Comparison of ENCODE assay signal across 8 cellular contexts in the genomic region with DNA sequence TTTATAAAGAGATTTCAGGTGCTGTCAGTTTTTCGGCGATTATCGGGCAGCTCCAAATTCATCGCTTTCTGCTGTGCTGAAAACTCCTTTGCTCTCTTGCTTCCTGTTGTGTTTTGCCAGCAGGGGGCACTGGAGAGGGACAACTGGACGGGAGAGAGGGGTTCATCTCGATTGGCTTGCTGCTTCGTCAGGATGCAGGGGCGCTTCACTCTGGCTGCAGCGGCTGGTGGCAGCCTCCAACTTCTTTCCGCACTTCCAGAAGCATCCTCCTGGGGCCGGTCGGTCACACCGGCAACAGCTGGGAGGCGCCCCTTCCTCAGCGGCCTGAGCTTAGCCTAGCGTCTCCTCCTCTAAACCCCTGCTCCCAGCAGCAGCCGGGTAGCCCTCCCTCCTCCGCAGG. TPM values are rescaled to one million over a fixed set of nuclear protein-coding genes. Genes with fewer than 3 reads are reported as not detected.
DNase-seq lines count a peak whose midpoint lies in the region; ATAC-seq and TF ChIP-seq lines count a peak whose summit lies in the region.

No MANE protein-coding gene starts in this region.

- CTCF ChIA-PET in MCF 10A (lab: Yijun Ruan, JAX) (interaction anchor here (0.5 to 2.9 kb wide), 6 partner anchors 13 to 1110 kb away, joined by 3 to 16 read pairs (median 4); no protein-coding TSS in a partner anchor), mammary epithelial cell (lab: Charles Lee; ENCODE audit: low non-redundant PET) (interaction anchor here (0.5 to 0.6 kb wide), 3 partner anchors 46 to 229 kb away, joined by 3 to 11 read pairs (median 7); no protein-coding TSS in a partner anchor)

- peak overlapping the region; percentile 35 for H3K4me3 Mint-ChIP-seq in MCF 10A (ENCODE audit: unreplicated experiment)

- TF ChIP-seq POLR2A in breast epithelium (IDR thresholded peaks at IDR 0.05) = no peak

- no peak overlapping the region for H3K4me2 ChIP-seq in mammary epithelial cell (ENCODE audit: insufficient read depth, low read depth, low read length)

- peaks cover 10% of the 10 kb centered on the region for H3K27me3 Mint-ChIP-seq in MCF 10A (ENCODE audit: insufficient read depth, unreplicated experiment)

- no peaks in the 10 kb centered on the region for H3K36me3 Mint-ChIP-seq in MCF 10A (ENCODE audit: insufficient read depth, unreplicated experiment)

- no peak for ATAC-seq in GM18511 (IDR thresholded peaks at IDR 0.05; ENCODE audit: unreplicated experiment)

- no peaks in the 10 kb centered on the region for H3K36me3 ChIP-seq in breast epithelium
- H3K36me3 ChIP-seq in mammary epithelial cell (ENCODE audit: insufficient read depth, low read length) = no peaks in the 10 kb centered on the region
- H3K36me3 ChIP-seq in MG63 = no peaks in the 10 kb centered on the region

- no peak overlapping the region for H3K9ac ChIP-seq in mammary epithelial cell (ENCODE audit: insufficient read depth, low read length)

- dilution Hi-C loops in mammary epithelial cell (cut with HindIII; ENCODE audit: low sequenced_read_pairs) = no loop called here

- in situ Hi-C loops in mammary epithelial cell (cut with MboI; ENCODE audit: low sequenced_read_pairs in 2 of 2) = no loop called here

- H3K27me3 ChIP-seq in breast epithelium (peaks cover 0 to 15% of the 10 kb centered on the region in 2 donors), mammary epithelial cell (ENCODE audit: insufficient read depth, low read length) (no peaks in the 10 kb centered on the region), MG63 (no peaks in the 10 kb centered on the region)

- H3K4me3 ChIP-seq in breast epithelium (peak overlapping the region in 1 of 3 donors; percentile 3), WI38 (ENCODE audit: low read depth, low read length) (peak overlapping the region; percentile 4; the same call in 1 of the 2 replicates), mammary epithelial cell (replicated peaks in 1 of 3; ENCODE audit: insufficient read depth in 1 of 3, low read depth in 2 of 3, low read length in 3 of 3) (no peak overlapping the region), MG63 (no peak overlapping the region)

- POLR2A ChIA-PET in MCF 10A (lab: Yijun Ruan, JAX) = no interaction called here

- peak; percentile 67 for DNase-seq in MCF 10A (ENCODE audit: unreplicated experiment)
- no peak for DNase-seq in breast epithelium (ENCODE audit: low spot score in 2 of 2)
- no peak for DNase-seq in mammary epithelial cell
- DNase-seq in left kidney (ENCODE audit: low read depth, low spot score) = peak; percentile 87
- peak; percentile 77 to 80 for DNase-seq in stimulated activated CD4-positive, alpha-beta T cell treated with anti-CD3 and anti-CD28 coated beads, Interleukin-2, amount 100 ng/mL, for 24 hours
- no peak for DNase-seq in MG63

- H3K27ac Mint-ChIP-seq in MCF 10A (ENCODE audit: low read depth, unreplicated experiment) = no peak overlapping the region

- H2AFZ ChIP-seq in mammary epithelial cell (ENCODE audit: low read depth, low read length) = no peak overlapping the region

- intact Hi-C loops in MCF 10A (cut with micrococcal nuclease) = loop anchor here (1.0 to 10.0 kb wide), 3 partner anchors 121 to 657 kb away; no protein-coding TSS in a partner anchor
- intact Hi-C loops in breast epithelium (cut with DNase I; ENCODE audit: low total_unique reads) = no loop called here
- intact Hi-C loops in mammary epithelial cell (cut with micrococcal nuclease) = loop anchor here (1.0 to 10.0 kb wide), 2 partner anchors 121 to 287 kb away; no protein-coding TSS in a partner anchor

- no peaks in the 10 kb centered on the region for H3K9me3 Mint-ChIP-seq in MCF 10A (ENCODE audit: unreplicated experiment)

- H3K9me3 ChIP-seq in breast epithelium (no peaks in the 10 kb centered on the region), mammary epithelial cell (replicated peaks; ENCODE audit: insufficient read depth, low read length) (no peaks in the 10 kb centered on the region), MG63 (no peaks in the 10 kb centered on the region)

- H3K4me1 ChIP-seq in breast epithelium (no peaks in the 10 kb centered on the region), mammary epithelial cell (ENCODE audit: insufficient read depth, low read length) (no peaks in the 10 kb centered on the region)

- no peaks in the 10 kb centered on the region for H3K4me1 Mint-ChIP-seq in MCF 10A (ENCODE audit: insufficient read depth, unreplicated experiment)

- H3K79me2 ChIP-seq in mammary epithelial cell (ENCODE audit: insufficient read depth, low read length) = no peaks in the 10 kb centered on the region

- TF ChIP-seq CTCF in MCF 10A (IDR thresholded peaks at IDR 0.05; ENCODE audit: unreplicated experiment) = peak; percentile 46
- TF ChIP-seq CTCF in breast epithelium (IDR thresholded peaks at IDR 0.05) = no peak
- peak; percentile 56 for TF ChIP-seq CTCF in WI38 (IDR thresholded peaks at IDR 0.05; ENCODE audit: low read depth, low read length)
- TF ChIP-seq CTCF in mammary epithelial cell (conservative IDR thresholded peaks at IDR 0.05 in 1 of 2, IDR thresholded peaks at IDR 0.05 in 1 of 2; ENCODE audit: extremely low read depth in 1 of 2, insufficient read depth in 1 of 2, low read depth in 1 of 2, low read length in 2 of 2) = peak; percentile 24 to 42

- WGBS in mammary epithelial cell (ENCODE audit: low coverage, missing lambda C conversion rate) = 56% methylated on average over 12 of the region's 18 CpGs

- H4K20me1 ChIP-seq in mammary epithelial cell (ENCODE audit: insufficient read depth, low read length) = no peaks in the 10 kb centered on the region

- BruUV-seq in MCF 10A (replicated peaks; lab: Mats Ljungman, UMichigan) (no TSS peak), mammary epithelial cell (replicated peaks; lab: Mats Ljungman, UMichigan) (no TSS peak)

- H3K27ac ChIP-seq in breast epithelium (no peak overlapping the region), mammary epithelial cell (ENCODE audit: insufficient read depth, low read depth, low read length) (no peak overlapping the region)

RNA-seq across cellular contexts. Expression of a gene that starts 29.5 kb away (rescaled TPM):
- total RNA-seq in MCF 10A (2022) = 27.1 and 27.6 TPM in 2 replicates
- 10 to 100 TPM; 20.0 to 26.3 (median 24.3) TPM for total RNA-seq in breast epithelium
- total RNA-seq in mammary epithelial cell = 10 to 100 TPM; 19.8 to 23.8 TPM
- 19.0 TPM for polyA plus RNA-seq in mammary epithelial cell
- 37.5 TPM for polyA minus RNA-seq in mammary epithelial cell
- 33.9 and 36.5 TPM in 2 replicates for total RNA-seq in MG63 (2014; rRNA removed; shearing (Covaris generic); ENCODE audit: low replicate concordance)

Comparison
In these comparisons a context has a peak if more than half of its experiments do, and no peak if none do; other contexts are left out.
1. DNase-seq: peak in MCF 10A (single experiment), left kidney (single experiment) and stimulated activated CD4-positive, alpha-beta T cell treated with anti-CD3 and anti-CD28 coated beads, Interleukin-2, amount 100 ng/mL, for 24 hours (2 of 2); none in breast epithelium (0 of 2), mammary epithelial cell (single experiment) and MG63 (single experiment).
2. CTCF ChIP-seq: peak in MCF 10A (single experiment), WI38 (single experiment) and mammary epithelial cell (2 of 2); none in breast epithelium (0 of 3).